Comparison of ENCODE assay signal across 13 cellular contexts in the genomic region with DNA sequence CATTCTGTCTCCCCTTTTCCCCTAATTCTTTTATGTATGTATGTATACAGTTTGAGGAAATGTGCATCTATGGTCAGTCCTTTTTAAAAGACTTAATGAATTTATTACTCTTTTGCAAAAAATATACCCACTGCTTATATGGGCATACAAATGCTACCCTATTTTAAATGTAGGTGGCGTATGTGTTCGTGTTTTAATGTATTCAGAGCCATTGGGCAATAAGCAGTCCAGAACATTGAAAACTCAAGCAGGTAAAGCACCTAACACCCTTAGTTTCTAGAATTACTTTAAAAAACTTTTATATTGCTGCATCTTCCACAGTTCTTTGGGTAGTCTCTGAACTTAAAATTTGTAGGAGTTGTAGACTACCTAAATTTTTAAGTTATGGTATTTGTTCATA. TPM values are rescaled to one million over a fixed set of nuclear protein-coding genes. Genes with fewer than 3 reads are reported as not detected.
DNase-seq lines count a peak whose midpoint lies in the region; ATAC-seq, FAIRE-seq and TF ChIP-seq lines count a peak whose summit lies in the region.
"Had no signal": no experiment of that assay in that cellular context is flagged by ENCODE, and none has a peak within 500 bp of the region (broad histone marks: within the 10 kb centered on the region; RNA-seq: fewer than 3 reads in every experiment).

No MANE protein-coding gene starts in this region.

- H3K4me3 Mint-ChIP-seq in endodermal cell = no peak overlapping the region

- POLR2A ChIA-PET in HepG2 (lab: Yijun Ruan, JAX) = no interaction called here

- H3K4me1 Mint-ChIP-seq in endodermal cell = peaks cover 34% of the 10 kb centered on the region

- H3K27ac Mint-ChIP-seq in endodermal cell = peak overlapping the region; percentile 16

- no peaks in the 10 kb centered on the region for H3K79me2 ChIP-seq in HepG2 (ENCODE audit: insufficient read depth, low read length)

- H3K27me3 ChIP-seq in HepG2 (ENCODE audit: control insufficient read depth in 1 of 2, insufficient read depth in 2 of 2, low read length in 2 of 2) (no peaks in the 10 kb centered on the region), right lobe of liver (no peaks in the 10 kb centered on the region), endodermal cell (ENCODE audit: control insufficient read depth, insufficient read depth, low read length, poor library complexity, severe bottlenecking) (no peaks in the 10 kb centered on the region), tibial artery (no peaks in the 10 kb centered on the region), sigmoid colon (no peaks in the 10 kb centered on the region), SJCRH30 (no peaks in the 10 kb centered on the region)

- no peak overlapping the region for H3K4me3 ChIP-seq in HepG2 (replicated peaks in 1 of 3; ENCODE audit: insufficient read depth in 1 of 3, low read depth in 2 of 3, low read length in 3 of 3)
- no peak overlapping the region for H3K4me3 ChIP-seq in right lobe of liver
- no peak overlapping the region for H3K4me3 ChIP-seq in endodermal cell (ENCODE audit: low read length)
- H3K4me3 ChIP-seq in tibial artery = no peak overlapping the region
- H3K4me3 ChIP-seq in sigmoid colon = no peak overlapping the region
- no peak overlapping the region for H3K4me3 ChIP-seq in SJCRH30

- H3K4me1 ChIP-seq in HepG2 (ENCODE audit: insufficient read depth, low read length) (no peaks in the 10 kb centered on the region), right lobe of liver (no peaks in the 10 kb centered on the region), endodermal cell (ENCODE audit: control insufficient read depth, insufficient read depth, low read length) (no peaks in the 10 kb centered on the region), tibial artery (peaks cover 0 to 53% (median 11%) of the 10 kb centered on the region in 4 donors), sigmoid colon (peaks cover 0 to 8% (median 3%) of the 10 kb centered on the region in 4 donors), SJCRH30 (no peaks in the 10 kb centered on the region)

- H3K9me3 ChIP-seq in HepG2 (ENCODE audit: low read length) = no peaks in the 10 kb centered on the region
- H3K9me3 ChIP-seq in right lobe of liver = no peaks in the 10 kb centered on the region
- no peaks in the 10 kb centered on the region for H3K9me3 ChIP-seq in endodermal cell (ENCODE audit: control insufficient read depth, low read length)
- no peaks in the 10 kb centered on the region for H3K9me3 ChIP-seq in tibial artery
- H3K9me3 ChIP-seq in sigmoid colon = no peaks in the 10 kb centered on the region
- peaks cover 3% of the 10 kb centered on the region; the same call in 1 of the 2 replicates for H3K9me3 ChIP-seq in SJCRH30 (replicated peaks)

- H2AFZ ChIP-seq in HepG2 (ENCODE audit: low read length) = no peak overlapping the region

- DNase-seq in HepG2 (ENCODE audit: low spot score) (no peak), right lobe of liver (no peak), RKO (ENCODE audit: low spot score) (peak; percentile 38), endodermal cell (no peak), tibial artery (no peak), sigmoid colon (no peak), SJCRH30 (no peak)
- DNase-seq: 8988T, NCI-H1436, NCI-H2029 treated with DMSO at 0.1 percent for 48 hours, NCI-H510A had no signal

- in situ Hi-C loops in HepG2 (cut with HindIII; ENCODE audit: extremely low pct_ligation_motif_present, low pct_unique_long_range_greater_than_20kb) = no loop called here

- no peaks in the 10 kb centered on the region for H4K20me1 ChIP-seq in HepG2 (ENCODE audit: insufficient read depth, low read length)

- H3K27me3 Mint-ChIP-seq in endodermal cell (ENCODE audit: insufficient read depth) = no peaks in the 10 kb centered on the region

- TF ChIP-seq CTCF in HepG2 (CRISPR knock-in tag; IDR thresholded peaks at IDR 0.05) (no peak), right lobe of liver (IDR thresholded peaks at IDR 0.05) (no peak), endodermal cell (conservative IDR thresholded peaks at IDR 0.05) (no peak), tibial artery (IDR thresholded peaks at IDR 0.05) (no peak), sigmoid colon (IDR thresholded peaks at IDR 0.05) (no peak)

- H3K36me3 Mint-ChIP-seq in endodermal cell (ENCODE audit: low read depth) = peaks cover 38% of the 10 kb centered on the region

- no peak overlapping the region for H3K27ac ChIP-seq in HepG2 (ENCODE audit: extremely low read length, insufficient read depth, low read length)
- no peak overlapping the region for H3K27ac ChIP-seq in right lobe of liver
- H3K27ac ChIP-seq in endodermal cell (ENCODE audit: low read depth, low read length) = no peak overlapping the region
- peak overlapping the region; percentile 66 to 72 for H3K27ac ChIP-seq in tibial artery
- no peak overlapping the region for H3K27ac ChIP-seq in sigmoid colon
- no peak overlapping the region for H3K27ac ChIP-seq in SJCRH30
- H3K27ac ChIP-seq: C4-2B had no signal

- CTCF ChIA-PET in HepG2 (lab: Yijun Ruan, JAX; ENCODE audit: low intra/inter-chr PET ratio, low total read pairs) = interaction anchor here (1.6 kb wide), 1 partner anchor 110 kb away, joined by 4 read pairs; no protein-coding TSS in a partner anchor

- no TSS peak for BruUV-seq in HepG2 (replicated peaks; lab: Mats Ljungman, UMichigan)

- no peaks in the 10 kb centered on the region for H3K9me3 Mint-ChIP-seq in endodermal cell

- ATAC-seq in HepG2 = no peak
- no peak for ATAC-seq in right lobe of liver
- no peak for ATAC-seq in HG02885 (IDR thresholded peaks at IDR 0.05; ENCODE audit: poor library complexity, unreplicated experiment)

- intact Hi-C loops in HepG2 (cut with micrococcal nuclease; ENCODE audit: unreplicated experiment) = loop anchor here (2.0 kb wide), 1 partner anchor 111 kb away; no protein-coding TSS in a partner anchor
- intact Hi-C loops in right lobe of liver (cut with DNase I) = no loop called here
- intact Hi-C loops in tibial artery (cut with DNase I; ENCODE audit: low total_unique reads) = no loop called here
- intact Hi-C loops in sigmoid colon (cut with DNase I) = loop anchor here (5.0 kb wide), 1 partner anchor 78 kb away; no protein-coding TSS in a partner anchor

- FAIRE-seq in HepG2 (lab: Jason Lieb, UNC) = no peak

- H3K9ac ChIP-seq in HepG2 (ENCODE audit: insufficient read depth, low read depth, low read length) (no peak overlapping the region), endodermal cell (ENCODE audit: extremely low read depth, low read length, poor library complexity, severe bottlenecking) (no peak overlapping the region)

- 12% methylated on average over 2 of the region's 2 CpGs for WGBS in HepG2 (ENCODE audit: low lambda C conversion rate)
- 58% methylated on average over 2 of the region's 2 CpGs for WGBS in right lobe of liver (ENCODE audit: insufficient coverage, low coverage, low lambda C conversion rate, missing lambda C conversion rate)
- WGBS in endodermal cell (ENCODE audit: insufficient coverage in 1 of 2, insufficient read length in 1 of 2), 2 experiments = 93 to 95% methylated on average over 2 of the region's 2 CpGs
- 90 to 93% methylated on average over 2 of the region's 2 CpGs for WGBS in sigmoid colon, 2 donors

- TF ChIP-seq EP300 in HepG2 (IDR thresholded peaks at IDR 0.05; ENCODE audit: low read depth in 2 of 2, low read length in 2 of 2) = no peak
- TF ChIP-seq EP300 in HepG2 (CRISPR knock-in tag; IDR thresholded peaks at IDR 0.05; ENCODE audit: borderline replicate concordance) = no peak
- no peak for TF ChIP-seq EP300 in sigmoid colon (IDR thresholded peaks at IDR 0.05)

- TF ChIP-seq POLR2A in HepG2 (IDR thresholded peaks at IDR 0.05; ENCODE audit: insufficient read depth in 1 of 2, low read depth in 2 of 2, low read length in 2 of 2) (no peak), right lobe of liver (IDR thresholded peaks at IDR 0.05) (no peak), sigmoid colon (IDR thresholded peaks at IDR 0.05) (no peak)

- no peak overlapping the region for H3K4me2 ChIP-seq in HepG2 (ENCODE audit: low read depth, low read length)

- H3K36me3 ChIP-seq in HepG2 (replicated peaks in 1 of 2; ENCODE audit: control insufficient read depth in 1 of 2, insufficient read depth in 2 of 2, low read length in 2 of 2) (no peaks in the 10 kb centered on the region), right lobe of liver (no peaks in the 10 kb centered on the region), endodermal cell (ENCODE audit: control insufficient read depth, insufficient read depth, low read length) (peaks cover 59% of the 10 kb centered on the region), tibial artery (peaks cover 12 to 15% (median 15%) of the 10 kb centered on the region in 3 donors), sigmoid colon (peaks cover 0 to 19% (median 4%) of the 10 kb centered on the region in 4 donors), SJCRH30 (peaks cover 22% of the 10 kb centered on the region; the same call in 1 of the 2 replicates)

- TF ChIP-seq RAD21 in HepG2 (CRISPR knock-in tag; IDR thresholded peaks at IDR 0.05) = no peak

RNA-seq across cellular contexts. Expression of a gene that starts 42.6 kb away (rescaled TPM):
- not detected in 2 replicates for total RNA-seq in HepG2 (2016; rRNA removed; fragmentation: Illumina TruSeq; extraction: Trizol)
- not detected in 2 replicates for total RNA-seq in HepG2 (2016; cell fraction: cytosol; rRNA removed; fragmentation: Illumina TruSeq; extraction: Trizol; ENCODE audit: low read depth)
- total RNA-seq in HepG2 (2016; cell fraction: insoluble cytoplasmic fraction; rRNA removed; fragmentation: Illumina TruSeq; extraction: Trizol) = not detected in 2 replicates
- not detected in 2 replicates for total RNA-seq in HepG2 (2016; cell fraction: membrane; rRNA removed; fragmentation: Illumina TruSeq; extraction: Trizol)
- not detected in 2 replicates for total RNA-seq in HepG2 (2016; cell fraction: nucleus; rRNA removed; fragmentation: Illumina TruSeq; extraction: Trizol)
- polyA plus RNA-seq in HepG2 (2011; rRNA removed) = not detected in 2 replicates
- polyA plus RNA-seq in HepG2 (2011; cell fraction: cytosol; rRNA removed) = not detected in 2 replicates
- not detected in 2 replicates for polyA plus RNA-seq in HepG2 (2011; cell fraction: nucleus; rRNA removed)
- not detected in 2 replicates for polyA plus RNA-seq in HepG2 (2012)
- not detected in 2 replicates for polyA plus RNA-seq in HepG2 (2016; cell fraction: cytosol; fragmentation: Illumina TruSeq; extraction: Trizol; ENCODE audit: low read depth)
- polyA plus RNA-seq in HepG2 (2016; cell fraction: insoluble cytoplasmic fraction; fragmentation: Illumina TruSeq; extraction: Trizol; ENCODE audit: low read depth) = not detected in 2 replicates
- not detected in 2 replicates for polyA plus RNA-seq in HepG2 (2016; cell fraction: membrane; fragmentation: Illumina TruSeq; extraction: Trizol; ENCODE audit: low read depth)
- polyA plus RNA-seq in HepG2 (2016; cell fraction: nucleus; fragmentation: Illumina TruSeq; extraction: Trizol; ENCODE audit: insufficient read depth, low read depth) = not detected in 2 replicates
- polyA minus RNA-seq in HepG2 (2011; rRNA and poly(A)+ RNA removed; ENCODE audit: low replicate concordance) = 0.09 TPM in 1 of 2 replicates, not detected in the other
- not detected in 2 replicates for polyA minus RNA-seq in HepG2 (2011; cell fraction: cytosol; rRNA and poly(A)+ RNA removed)
- not detected in 2 replicates for polyA minus RNA-seq in HepG2 (2011; cell fraction: nucleus; rRNA and poly(A)+ RNA removed)
- under 1 TPM in 1 of 6 experiments, not detected in 5; 0.07 TPM for total RNA-seq in right lobe of liver
- total RNA-seq in endodermal cell = 10 to 100 TPM in 1 of 2 donors, 1 to 10 TPM in 1; 7.1 to 11.6 TPM
- 1.2 TPM for polyA plus RNA-seq in endodermal cell (2013, experiment 1 of 2)
- polyA plus RNA-seq in endodermal cell (2013, experiment 2 of 2) = 1.1 TPM
- not detected for total RNA-seq in sigmoid colon
- under 1 TPM in 2 of 3 donors, not detected in 1; 0.06 to 0.60 TPM for polyA plus RNA-seq in sigmoid colon
- total RNA-seq in SJCRH30 (2014; rRNA removed; shearing (Covaris generic)) = not detected in 2 replicates

Comparison
In these comparisons a context has a peak if more than half of its experiments do, and no peak if none do; other contexts are left out.
1. intact Hi-C loops: an anchor here in HepG2 (2.0 kb wide) and sigmoid colon (5.0 kb wide); none called in right lobe of liver and tibial artery.
2. H3K27ac ChIP-seq: peak in tibial artery (2 of 2); none in HepG2 (single experiment), right lobe of liver (0 of 3), endodermal cell (single experiment), sigmoid colon (0 of 4) and SJCRH30 (single experiment).